1 cellular context compared by ENCODE assay signal in genomic region chr2:83650897-83651296, GRCh38.
TF ChIP-seq lines count a peak whose summit lies in the region.

No MANE protein-coding gene starts in this region.

TF ChIP-seq in H1, 55 proteins besides CTCF, POLR2A, EP300 and RAD21:
- no peak for TF ChIP-seq EZH2 (IDR thresholded peaks at IDR 0.05; ENCODE audit: low read depth, low read length, severe bottlenecking)
- no peak for TF ChIP-seq BRCA1 (IDR thresholded peaks at IDR 0.05; ENCODE audit: low read depth, low read length)
- TF ChIP-seq MAFK (IDR thresholded peaks at IDR 0.05; ENCODE audit: low read depth, low read length) = no peak
- TF ChIP-seq RXRA (IDR thresholded peaks at IDR 0.05; ENCODE audit: insufficient read depth, low read depth, low read length) = no peak
- no peak for TF ChIP-seq ATF2 (IDR thresholded peaks at IDR 0.05; ENCODE audit: low read length)
- TF ChIP-seq HDAC6 (IDR thresholded peaks at IDR 0.05; ENCODE audit: low read depth, low read length) = no peak
- no peak for TF ChIP-seq KDM4A (IDR thresholded peaks at IDR 0.05; ENCODE audit: low read depth, low read length, severe bottlenecking)
- TF ChIP-seq SP2 (IDR thresholded peaks at IDR 0.05; ENCODE audit: low read length) = no peak
- no peak for TF ChIP-seq JUND (IDR thresholded peaks at IDR 0.05; ENCODE audit: low read length)
- no peak for TF ChIP-seq CTBP2 (IDR thresholded peaks at IDR 0.05; ENCODE audit: borderline replicate concordance, insufficient read depth, insufficient read length, low read length)
- TF ChIP-seq, protein P1, sequence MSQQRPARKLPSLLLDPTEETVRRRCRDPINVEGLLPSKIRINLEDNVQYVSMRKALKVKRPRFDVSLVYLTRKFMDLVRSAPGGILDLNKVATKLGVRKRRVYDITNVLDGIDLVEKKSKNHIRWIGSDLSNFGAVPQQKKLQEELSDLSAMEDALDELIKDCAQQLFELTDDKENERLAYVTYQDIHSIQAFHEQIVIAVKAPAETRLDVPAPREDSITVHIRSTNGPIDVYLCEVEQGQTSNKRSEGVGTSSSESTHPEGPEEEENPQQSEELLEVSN (IDR thresholded peaks at IDR 0.05) = no peak
- no peak for TF ChIP-seq CHD1 (IDR thresholded peaks at IDR 0.05; ENCODE audit: low read depth, low read length)
- TF ChIP-seq CHD2 (IDR thresholded peaks at IDR 0.05; ENCODE audit: low read length) = no peak
TF ChIP-seq in H1: peak in this region for 0.
